16 cellular contexts compared by ENCODE assay signal in genomic region chr17:76022973-76023899, GRCh38. TPM values are rescaled to one million over a fixed set of nuclear protein-coding genes. Genes with fewer than 3 reads are reported as not detected.
"Had no signal": no experiment of that assay in that cellular context is flagged by ENCODE, and none has a peak within 500 bp of the region (broad histone marks: within the 10 kb centered on the region; RNA-seq: fewer than 3 reads in every experiment).

No MANE protein-coding gene starts in this region.

- H3K27me3 ChIP-seq: gastrocnemius medialis, sigmoid colon, transverse colon had no signal

- H3K4me3 Mint-ChIP-seq: activated CD8-positive, alpha-beta memory T cell treated with anti-CD3 and anti-CD28 coated beads, Interleukin-2, amount 10 ng/mL, durations not matched to agents 7 days and 5 days; activated T-cell treated with anti-CD3 and anti-CD28 coated beads, Interleukin-2, amount 50 U/mL, for 4 hours; natural killer cell had no signal

- H3K9me3 ChIP-seq: gastrocnemius medialis, heart right ventricle, sigmoid colon, transverse colon had no signal

- H3K4me1 ChIP-seq: gastrocnemius medialis, heart right ventricle, sigmoid colon had no signal

- DNase-seq: activated CD8-positive, alpha-beta memory T cell treated with anti-CD3 and anti-CD28 coated beads, Interleukin-2, amount 10 ng/mL, durations not matched to agents 7 days and 5 days; activated T-cell treated with anti-CD3 and anti-CD28 coated beads, Interleukin-2, amount 50 U/mL, for 4 hours; effector CD4-positive, alpha-beta T cell; gastrocnemius medialis; heart right ventricle; natural killer cell; sigmoid colon; stimulated activated CD4-positive, alpha-beta T cell treated with anti-CD3 and anti-CD28 coated beads, Interleukin-12 subunit alpha, Interleukin-12 subunit beta, amount 100 ng/mL, for 4 hours; stimulated activated naive CD4-positive, alpha-beta T cell; substantia nigra; transverse colon had no signal

- H3K27ac Mint-ChIP-seq: activated CD8-positive, alpha-beta memory T cell treated with anti-CD3 and anti-CD28 coated beads, Interleukin-2, amount 10 ng/mL, durations not matched to agents 7 days and 5 days; natural killer cell had no signal

- H3K36me3 Mint-ChIP-seq: activated CD8-positive, alpha-beta memory T cell treated with anti-CD3 and anti-CD28 coated beads, Interleukin-2, amount 10 ng/mL, durations not matched to agents 7 days and 5 days; natural killer cell had no signal

- H3K9me3 Mint-ChIP-seq: activated T-cell treated with anti-CD3 and anti-CD28 coated beads, Interleukin-2, amount 50 U/mL, for 4 hours; natural killer cell had no signal

- H3K27ac ChIP-seq: coronary artery, gastrocnemius medialis, heart right ventricle, sigmoid colon had no signal

- H3K27me3 Mint-ChIP-seq: activated CD8-positive, alpha-beta memory T cell treated with anti-CD3 and anti-CD28 coated beads, Interleukin-2, amount 10 ng/mL, durations not matched to agents 7 days and 5 days had no signal

- H3K4me3 ChIP-seq: coronary artery, gastrocnemius medialis, heart right ventricle, sigmoid colon, transverse colon had no signal

- H3K36me3 ChIP-seq: gastrocnemius medialis, heart right ventricle, sigmoid colon, transverse colon had no signal

- ATAC-seq: activated CD8-positive, alpha-beta memory T cell treated with anti-CD3 and anti-CD28 coated beads, Interleukin-2, amount 10 ng/mL, durations not matched to agents 7 days and 5 days; activated T-cell treated with anti-CD3 and anti-CD28 coated beads, Interleukin-2, amount 50 U/mL, for 4 hours; gastrocnemius medialis; heart right ventricle; natural killer cell had no signal

RNA-seq across cellular contexts. Expression of gene EVPL, which starts 3.9 kb away (rescaled TPM):
- total RNA-seq: fibroblast of lung, lung microvascular endothelial cell, osteocyte, pulmonary artery endothelial cell had no signal
- polyA plus RNA-seq: fibroblast of lung had no signal
